In the genomic region with DNA sequence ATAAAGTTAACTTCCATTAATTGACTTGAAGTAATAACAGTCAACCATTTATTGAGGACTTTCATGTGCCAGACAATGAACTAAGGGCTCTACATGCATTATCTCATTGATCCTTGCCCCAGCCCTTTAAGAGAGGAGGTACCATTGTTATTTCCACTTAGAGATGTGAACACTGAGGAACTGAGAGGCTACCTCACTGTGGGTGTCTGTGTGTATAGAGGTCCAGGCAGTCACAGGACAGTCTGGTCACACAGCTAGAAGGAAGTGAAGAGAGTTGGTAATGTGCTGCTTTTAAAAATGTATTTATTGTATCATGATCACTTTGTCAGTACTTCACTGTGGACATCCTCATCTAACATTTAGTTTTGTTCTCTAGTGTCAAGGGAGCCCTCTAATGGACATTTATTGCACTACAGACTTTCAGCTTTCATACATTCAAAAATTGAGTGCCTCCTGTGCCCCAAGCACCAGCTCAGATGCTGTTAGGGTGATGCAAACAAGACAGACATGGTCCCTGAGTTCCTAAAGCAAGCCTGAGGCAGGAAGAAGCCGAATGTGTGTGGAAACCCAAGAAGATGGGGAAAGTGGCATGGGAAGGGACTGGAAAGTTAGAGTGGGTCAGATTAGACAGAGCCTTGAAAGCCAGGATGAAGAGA, we compare ENCODE assay signal across 8 cellular contexts.
DNase-seq lines count a peak whose midpoint lies in the region; ATAC-seq, FAIRE-seq and TF ChIP-seq lines count a peak whose summit lies in the region.

No MANE protein-coding gene starts in this region.

- H3K4me2 ChIP-seq in OCI-LY7 (ENCODE audit: low read length) = no peak overlapping the region
- no peak overlapping the region for H3K4me2 ChIP-seq in GM12878 (ENCODE audit: control insufficient read depth, insufficient read depth)

- no peaks in the 10 kb centered on the region; a peak in 1 of 4 replicates for H3K27me3 ChIP-seq in GM12878 (replicated peaks in 1 of 2; ENCODE audit: control insufficient read depth in 2 of 2, insufficient read depth in 2 of 2, low read length in 1 of 2)

- H3K27ac ChIP-seq in OCI-LY7 (ENCODE audit: low read depth, low read length, poor library complexity, severe bottlenecking) (no peak overlapping the region), GM12878 (ENCODE audit: control insufficient read depth, insufficient read depth) (no peak overlapping the region)

- H3K4me1 ChIP-seq in OCI-LY7 (ENCODE audit: insufficient read depth, low read length, poor library complexity, severe bottlenecking) = no peaks in the 10 kb centered on the region
- H3K4me1 ChIP-seq in GM12878 (ENCODE audit: control insufficient read depth, insufficient read depth, low read length) = no peaks in the 10 kb centered on the region

- no peaks in the 10 kb centered on the region for H3K36me3 Mint-ChIP-seq in stimulated activated effector memory CD8-positive, alpha-beta T cell treated with anti-CD3 and anti-CD28 coated beads, Interleukin-12 subunit alpha, Interleukin-12 subunit beta, amount 100 ng/mL, for 72 hours

- TF ChIP-seq CTCF in OCI-LY7 (conservative IDR thresholded peaks at IDR 0.05; ENCODE audit: low read length) = peak; percentile 89
- peak; percentile 65 to 78 (median 76) for TF ChIP-seq CTCF in GM12878 (IDR thresholded peaks at IDR 0.05 in 2 of 3, conservative IDR thresholded peaks at IDR 0.05 in 1 of 3; ENCODE audit: control insufficient read depth in 2 of 3, extremely low read depth in 1 of 3, insufficient read depth in 1 of 3, low read depth in 3 of 3, low read length in 3 of 3)

- H2AFZ ChIP-seq in OCI-LY7 (ENCODE audit: low read length) (no peak overlapping the region), GM12878 (ENCODE audit: control insufficient read depth, low read depth, low read length) (no peak overlapping the region)

- H3K9ac ChIP-seq in GM12878 (ENCODE audit: control insufficient read depth, insufficient read depth, low read length) = no peak overlapping the region

- intact Hi-C loops in OCI-LY7 (cut with micrococcal nuclease; ENCODE audit: unreplicated experiment) = loop anchor here (1.0 to 5.0 kb wide), 3 partner anchors 153 to 683 kb away; no protein-coding TSS in a partner anchor
- intact Hi-C loops in GM12878 (cut with micrococcal nuclease; ENCODE audit: unreplicated experiment) = loop anchor here (1.0 kb wide), 3 partner anchors 153 to 682 kb away; no protein-coding TSS in a partner anchor

- peak; percentile 63 for DNase-seq in COLO829 (ENCODE audit: low spot score)
- peak; percentile 86 for DNase-seq in KBM-7
- DNase-seq in OCI-LY7 (ENCODE audit: low spot score) = peak; percentile 62
- DNase-seq in GM12878 (ENCODE audit: low read depth, low spot score) = peak; percentile 30
- DNase-seq in iPS-NIHi7 (ENCODE audit: extremely low spot score) = peak; percentile 64
- peak; percentile 5 to 61 for DNase-seq in stimulated activated effector memory CD8-positive, alpha-beta T cell treated with anti-CD3 and anti-CD28 coated beads, Interleukin-12 subunit alpha, Interleukin-12 subunit beta, amount 100 ng/mL, for 72 hours (ENCODE audit: low spot score in 2 of 2)

- WGBS in GM12878 (ENCODE audit: insufficient coverage, insufficient replicate concordance, low lambda C conversion rate, missing lambda C conversion rate) = 0% methylated on average over 1 of the region's 1 CpG

- H3K9me3 Mint-ChIP-seq in stimulated activated effector memory CD8-positive, alpha-beta T cell treated with anti-CD3 and anti-CD28 coated beads, Interleukin-12 subunit alpha, Interleukin-12 subunit beta, amount 100 ng/mL, for 72 hours = no peaks in the 10 kb centered on the region

- peak; percentile 74 for ATAC-seq in GM18867 (IDR thresholded peaks at IDR 0.05; ENCODE audit: unreplicated experiment)
- peak; percentile 92 for ATAC-seq in GM12878
- peak; percentile 73 for ATAC-seq in stimulated activated effector memory CD8-positive, alpha-beta T cell treated with anti-CD3 and anti-CD28 coated beads, Interleukin-12 subunit alpha, Interleukin-12 subunit beta, amount 100 ng/mL, for 72 hours
- ATAC-seq in GM21447 (IDR thresholded peaks at IDR 0.05; ENCODE audit: unreplicated experiment) = no peak

- in situ Hi-C loops in KBM-7 (cut with MboI; ENCODE audit: low pct_unique_long_range_greater_than_20kb, low sequenced_read_pairs) (loop anchor here (25.0 kb wide), 1 partner anchor 148 kb away; no protein-coding TSS in a partner anchor), GM12878 (cut with MboI) (loop anchor here (5.0 kb wide), 3 partner anchors 153 to 683 kb away; no protein-coding TSS in a partner anchor)

- SMC1A ChIA-PET in GM12878 (lab: Charles Lee; ENCODE audit: uncharacterized antibody, unreplicated experiment) = interaction anchor here (0.6 to 3.9 kb wide), 19 partner anchors 8 to 268 kb away, joined by 3 to 33 read pairs (median 3); a partner anchor contains a TSS

- RAD21 ChIA-PET in GM12878 (lab: Charles Lee; ENCODE audit: unreplicated experiment) = interaction anchor here (0.6 to 4.5 kb wide), 9 partner anchors 13 to 527 kb away, joined by 3 to 42 read pairs (median 3); no protein-coding TSS in a partner anchor

- peak; percentile 91 for TF ChIP-seq RAD21 in GM12878 (IDR thresholded peaks at IDR 0.05; ENCODE audit: insufficient read depth, low read depth, low read length)

- no peaks in the 10 kb centered on the region for H3K9me3 ChIP-seq in OCI-LY7 (ENCODE audit: low read length)
- no peaks in the 10 kb centered on the region for H3K9me3 ChIP-seq in GM12878 (replicated peaks; ENCODE audit: control insufficient read depth, insufficient read depth, low read length)

- H4K20me1 ChIP-seq in OCI-LY7 (ENCODE audit: insufficient read depth, low read length) (no peaks in the 10 kb centered on the region), GM12878 (ENCODE audit: control insufficient read depth, insufficient read depth) (no peaks in the 10 kb centered on the region)

- H3K9me2 ChIP-seq in OCI-LY7 (ENCODE audit: insufficient read depth, low read length) = no peaks in the 10 kb centered on the region

- BruUV-seq in OCI-LY7 (replicated peaks; lab: Mats Ljungman, UMichigan) = no TSS peak
- BruUV-seq in GM12878 (replicated peaks; lab: Mats Ljungman, UMichigan) = no TSS peak

- TF ChIP-seq EP300 in GM12878 (IDR thresholded peaks at IDR 0.05; ENCODE audit: borderline replicate concordance in 1 of 2, control insufficient read depth in 1 of 2, low read depth in 2 of 2, low read length in 2 of 2) = no peak

- H3K4me3 Mint-ChIP-seq in stimulated activated effector memory CD8-positive, alpha-beta T cell treated with anti-CD3 and anti-CD28 coated beads, Interleukin-12 subunit alpha, Interleukin-12 subunit beta, amount 100 ng/mL, for 72 hours = no peak overlapping the region

- no peak for TF ChIP-seq POLR2A in GM12878 (IDR thresholded peaks at IDR 0.05; ENCODE audit: low read depth, low read length)

- H3K36me3 ChIP-seq in OCI-LY7 (ENCODE audit: insufficient read depth, low read length) (no peaks in the 10 kb centered on the region), GM12878 (ENCODE audit: control insufficient read depth in 2 of 2, insufficient read depth in 2 of 2, low read length in 1 of 2) (no peaks in the 10 kb centered on the region)

- no peaks in the 10 kb centered on the region for H3K4me1 Mint-ChIP-seq in stimulated activated effector memory CD8-positive, alpha-beta T cell treated with anti-CD3 and anti-CD28 coated beads, Interleukin-12 subunit alpha, Interleukin-12 subunit beta, amount 100 ng/mL, for 72 hours

- no peak overlapping the region for H3K27ac Mint-ChIP-seq in stimulated activated effector memory CD8-positive, alpha-beta T cell treated with anti-CD3 and anti-CD28 coated beads, Interleukin-12 subunit alpha, Interleukin-12 subunit beta, amount 100 ng/mL, for 72 hours

- H3K79me2 ChIP-seq in OCI-LY7 (ENCODE audit: insufficient read depth, low read depth, low read length) (no peaks in the 10 kb centered on the region), GM12878 (ENCODE audit: control insufficient read depth, insufficient read depth, low read length) (no peaks in the 10 kb centered on the region)

- FAIRE-seq in GM12878 (lab: Jason Lieb, UNC) = peak; percentile 95

- H3K4me3 ChIP-seq in OCI-LY7 (ENCODE audit: low read depth, low read length, poor library complexity, severe bottlenecking) (no peak overlapping the region), GM12878 (no peak overlapping the region)

- POLR2A ChIA-PET in OCI-LY7 (lab: Charles Lee) = interaction anchor here (0.6 to 0.8 kb wide), 4 partner anchors 38 to 1235 kb away, joined by 3 to 5 read pairs (median 3); no protein-coding TSS in a partner anchor
- POLR2A ChIA-PET in GM12878 (lab: Charles Lee) = no interaction called here

- CTCF ChIA-PET in OCI-LY7 (lab: Charles Lee; ENCODE audit: unreplicated experiment) (no interaction called here), GM12878 (lab: Yijun Ruan, JAX) (interaction anchor here (0.5 to 5.2 kb wide), 29 partner anchors 9 to 698 kb away, joined by 3 to 85 read pairs (median 4); no protein-coding TSS in a partner anchor)

TF ChIP-seq in GM12878, 131 proteins besides CTCF, POLR2A, EP300 and RAD21 (continues in another document):
- no peak for TF ChIP-seq TCF7 (IDR thresholded peaks at IDR 0.05; ENCODE audit: borderline replicate concordance)
- no peak for TF ChIP-seq SUPT20H (IDR thresholded peaks at IDR 0.05; ENCODE audit: borderline replicate concordance, control insufficient read depth, low read depth, low read length)
- no peak for TF ChIP-seq ZNF384 (IDR thresholded peaks at IDR 0.05; ENCODE audit: borderline replicate concordance, low read depth, low read length)
- TF ChIP-seq, protein P1, sequence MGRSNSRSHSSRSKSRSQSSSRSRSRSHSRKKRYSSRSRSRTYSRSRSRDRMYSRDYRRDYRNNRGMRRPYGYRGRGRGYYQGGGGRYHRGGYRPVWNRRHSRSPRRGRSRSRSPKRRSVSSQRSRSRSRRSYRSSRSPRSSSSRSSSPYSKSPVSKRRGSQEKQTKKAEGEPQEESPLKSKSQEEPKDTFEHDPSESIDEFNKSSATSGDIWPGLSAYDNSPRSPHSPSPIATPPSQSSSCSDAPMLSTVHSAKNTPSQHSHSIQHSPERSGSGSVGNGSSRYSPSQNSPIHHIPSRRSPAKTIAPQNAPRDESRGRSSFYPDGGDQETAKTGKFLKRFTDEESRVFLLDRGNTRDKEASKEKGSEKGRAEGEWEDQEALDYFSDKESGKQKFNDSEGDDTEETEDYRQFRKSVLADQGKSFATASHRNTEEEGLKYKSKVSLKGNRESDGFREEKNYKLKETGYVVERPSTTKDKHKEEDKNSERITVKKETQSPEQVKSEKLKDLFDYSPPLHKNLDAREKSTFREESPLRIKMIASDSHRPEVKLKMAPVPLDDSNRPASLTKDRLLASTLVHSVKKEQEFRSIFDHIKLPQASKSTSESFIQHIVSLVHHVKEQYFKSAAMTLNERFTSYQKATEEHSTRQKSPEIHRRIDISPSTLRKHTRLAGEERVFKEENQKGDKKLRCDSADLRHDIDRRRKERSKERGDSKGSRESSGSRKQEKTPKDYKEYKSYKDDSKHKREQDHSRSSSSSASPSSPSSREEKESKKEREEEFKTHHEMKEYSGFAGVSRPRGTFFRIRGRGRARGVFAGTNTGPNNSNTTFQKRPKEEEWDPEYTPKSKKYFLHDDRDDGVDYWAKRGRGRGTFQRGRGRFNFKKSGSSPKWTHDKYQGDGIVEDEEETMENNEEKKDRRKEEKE (IDR thresholded peaks at IDR 0.05) = no peak
- no peak for TF ChIP-seq NFIC (IDR thresholded peaks at IDR 0.05; ENCODE audit: low read depth, low read length)
- no peak for TF ChIP-seq CREB1 (IDR thresholded peaks at IDR 0.05; ENCODE audit: low read depth)
- no peak for TF ChIP-seq IKZF1 (conservative IDR thresholded peaks at IDR 0.05)

Comparison
In these comparisons a context has a peak if more than half of its experiments do, and no peak if none do; other contexts are left out.
1. DNase-seq: peak in every context shown above with its lines; median percentile 86 in KBM-7; 64 in iPS-NIHi7; 63 in COLO829; 62 in OCI-LY7; 33 in stimulated activated effector memory CD8-positive, alpha-beta T cell treated with anti-CD3 and anti-CD28 coated beads, Interleukin-12 subunit alpha, Interleukin-12 subunit beta, amount 100 ng/mL, for 72 hours; 30 in GM12878.